In genomic region chr13:23696610-23697009, GRCh38 we compare ENCODE assay signal across 16 cellular contexts.
DNase-seq lines count a peak whose midpoint lies in the region; ATAC-seq and TF ChIP-seq lines count a peak whose summit lies in the region.
"Had no signal": no experiment of that assay in that cellular context is flagged by ENCODE, and none has a peak within 500 bp of the region (broad histone marks: within the 10 kb centered on the region; RNA-seq: fewer than 3 reads in every experiment).

No MANE protein-coding gene starts in this region.

- H4K20me1 ChIP-seq in PC-9 (ENCODE audit: insufficient read depth): no peaks in the 10 kb centered on the region

- peak overlapping the region; percentile 73 for H3K27ac ChIP-seq in CD4-positive, CD25-positive, alpha-beta regulatory T cell (ENCODE audit: insufficient read depth, low read length, poor library complexity, severe bottlenecking)
- H3K27ac ChIP-seq in body of pancreas: no peak overlapping the region
- H3K27ac ChIP-seq in PC-9: no peak overlapping the region
- H3K27ac ChIP-seq: dorsolateral prefrontal cortex, WERI-Rb-1 had no signal

- TF ChIP-seq POLR2A in body of pancreas (IDR thresholded peaks at IDR 0.05): no peak

- no peaks in the 10 kb centered on the region for H3K27me3 ChIP-seq in CD4-positive, CD25-positive, alpha-beta regulatory T cell (ENCODE audit: control insufficient read depth, insufficient read depth, low read length)
- no peaks in the 10 kb centered on the region for H3K27me3 ChIP-seq in H7 (ENCODE audit: control insufficient read depth, insufficient read depth, low read length)
- H3K27me3 ChIP-seq in body of pancreas: no peaks in the 10 kb centered on the region
- H3K27me3 ChIP-seq in PC-9 (ENCODE audit: insufficient read depth, low read depth): peaks cover 8% of the 10 kb centered on the region
- H3K27me3 ChIP-seq: dorsolateral prefrontal cortex, tibial nerve had no signal

- H3F3A ChIP-seq in PC-9 (ENCODE audit: insufficient read depth, low read depth): no peaks in the 10 kb centered on the region

- H2AFZ ChIP-seq in PC-9: no peak overlapping the region

- ATAC-seq in CD4-positive, CD25-positive, alpha-beta regulatory T cell (ENCODE audit: low read depth in 2 of 2): no peak
- ATAC-seq in central memory CD8-positive, alpha-beta T cell (replicated peaks; ENCODE audit: extremely low read depth, poor library complexity, severe bottlenecking): no peak
- ATAC-seq in natural killer cell (no peak), body of pancreas (no peak)

- H3K9me3 ChIP-seq in CD4-positive, CD25-positive, alpha-beta regulatory T cell (ENCODE audit: control insufficient read depth in 2 of 2, low read length in 2 of 2): no peaks in the 10 kb centered on the region
- H3K9me3 ChIP-seq in body of pancreas (no peaks in the 10 kb centered on the region), PC-9 (ENCODE audit: insufficient read depth, low read depth) (no peaks in the 10 kb centered on the region)
- H3K9me3 ChIP-seq: SK-N-SH, tibial nerve had no signal

- H3K27me3 Mint-ChIP-seq in CD4-positive, CD25-positive, alpha-beta regulatory T cell: peaks cover 10% of the 10 kb centered on the region
- H3K27me3 Mint-ChIP-seq in central memory CD8-positive, alpha-beta T cell: peaks cover 14% of the 10 kb centered on the region
- H3K27me3 Mint-ChIP-seq in natural killer cell (ENCODE audit: low read depth in 2 of 2): peaks cover 0 to 11% of the 10 kb centered on the region in 2 donors

- WGBS in body of pancreas, 2 donors: 69 to 74% methylated on average over 5 of the region's 5 CpGs

- H3K4me1 ChIP-seq in CD4-positive, CD25-positive, alpha-beta regulatory T cell (ENCODE audit: control insufficient read depth, insufficient read depth, low read length, poor library complexity, severe bottlenecking): peaks cover 13% of the 10 kb centered on the region
- peaks cover 13% of the 10 kb centered on the region for H3K4me1 ChIP-seq in body of pancreas
- no peaks in the 10 kb centered on the region for H3K4me1 ChIP-seq in PC-9 (replicated peaks; ENCODE audit: insufficient read depth)

- H3K4me1 Mint-ChIP-seq in CD4-positive, CD25-positive, alpha-beta regulatory T cell: peaks cover 7 to 29% (median 21%) of the 10 kb centered on the region in 4 donors
- peaks cover 18% of the 10 kb centered on the region for H3K4me1 Mint-ChIP-seq in central memory CD8-positive, alpha-beta T cell
- peaks cover 11 to 21% of the 10 kb centered on the region in 2 donors for H3K4me1 Mint-ChIP-seq in natural killer cell

- H3K27ac Mint-ChIP-seq in CD4-positive, CD25-positive, alpha-beta regulatory T cell: peak overlapping the region; percentile 97 to 99 (median 98)
- H3K27ac Mint-ChIP-seq in central memory CD8-positive, alpha-beta T cell (ENCODE audit: low read depth): peak overlapping the region; percentile 89
- H3K27ac Mint-ChIP-seq in natural killer cell: peak overlapping the region; percentile 82 to 91
- H3K27ac Mint-ChIP-seq: mesothelial cell of epicardium had no signal

- CTCF ChIA-PET in PC-9 (lab: Charles Lee): no interaction called here

- H3K4me3 ChIP-seq in CD4-positive, CD25-positive, alpha-beta regulatory T cell (ENCODE audit: low read depth, low read length): peak overlapping the region; percentile 57
- H3K4me3 ChIP-seq in H7 (ENCODE audit: insufficient read depth, low read depth, low read length) (no peak overlapping the region), body of pancreas (no peak overlapping the region), PC-9 (no peak overlapping the region)

- peaks cover 3% of the 10 kb centered on the region for H3K36me3 Mint-ChIP-seq in CD4-positive, CD25-positive, alpha-beta regulatory T cell
- H3K36me3 Mint-ChIP-seq in central memory CD8-positive, alpha-beta T cell (ENCODE audit: insufficient read depth): peaks cover 2% of the 10 kb centered on the region
- no peaks in the 10 kb centered on the region for H3K36me3 Mint-ChIP-seq in natural killer cell
- H3K36me3 Mint-ChIP-seq: CD14-positive monocyte, mesothelial cell of epicardium had no signal

- H3K4me2 ChIP-seq in PC-9: no peak overlapping the region
- H3K4me2 ChIP-seq: SK-N-SH had no signal

- H3K9me2 ChIP-seq in PC-9 (ENCODE audit: insufficient read depth): no peaks in the 10 kb centered on the region
- H3K9me2 ChIP-seq: SK-N-SH had no signal

- no peaks in the 10 kb centered on the region for H3K9me3 Mint-ChIP-seq in CD4-positive, CD25-positive, alpha-beta regulatory T cell
- H3K9me3 Mint-ChIP-seq in central memory CD8-positive, alpha-beta T cell: no peaks in the 10 kb centered on the region
- no peaks in the 10 kb centered on the region for H3K9me3 Mint-ChIP-seq in natural killer cell
- H3K9me3 Mint-ChIP-seq: mesothelial cell of epicardium had no signal

- POLR2A ChIA-PET in PC-9 (lab: Charles Lee; ENCODE audit: unreplicated experiment): no interaction called here

- no TSS peak for BruUV-seq in PC-9 (replicated peaks; lab: Mats Ljungman, UMichigan)

- TF ChIP-seq CTCF in natural killer cell (IDR thresholded peaks at IDR 0.05) (no peak), GM20000 (IDR thresholded peaks at IDR 0.05; ENCODE audit: extremely low read depth, missing control alignments) (no peak), body of pancreas (IDR thresholded peaks at IDR 0.05) (no peak), PC-9 (conservative IDR thresholded peaks at IDR 0.05) (no peak)

- intact Hi-C loops in natural killer cell (cut with micrococcal nuclease) (no loop called here), body of pancreas (cut with DNase I) (no loop called here), PC-9 (cut with micrococcal nuclease; ENCODE audit: unreplicated experiment) (no loop called here)

- no peak for DNase-seq in CD4-positive, CD25-positive, alpha-beta regulatory T cell
- DNase-seq in H7: peak; percentile 63
- DNase-seq in central memory CD8-positive, alpha-beta T cell (ENCODE audit: low spot score in 2 of 2): no peak
- DNase-seq in natural killer cell: no peak
- DNase-seq in GM20000 (ENCODE audit: low spot score): no peak
- no peak for DNase-seq in body of pancreas
- no peak for DNase-seq in PC-9
- DNase-seq: dorsolateral prefrontal cortex, GDM1, NCI-H146, NCI-H446 treated with DMSO at 0.1 percent for 48 hours, SK-N-SH, WERI-Rb-1 had no signal

- peak overlapping the region; percentile 55 to 94 (median 91) for H3K4me3 Mint-ChIP-seq in CD4-positive, CD25-positive, alpha-beta regulatory T cell
- peak overlapping the region; percentile 62 for H3K4me3 Mint-ChIP-seq in central memory CD8-positive, alpha-beta T cell
- H3K4me3 Mint-ChIP-seq in natural killer cell: peak overlapping the region; percentile 86
- H3K4me3 Mint-ChIP-seq: mesothelial cell of epicardium had no signal

- no peaks in the 10 kb centered on the region for H3K36me3 ChIP-seq in CD4-positive, CD25-positive, alpha-beta regulatory T cell (ENCODE audit: control insufficient read depth, insufficient read depth, low read length)
- H3K36me3 ChIP-seq in H7 (replicated peaks; ENCODE audit: control insufficient read depth, insufficient read depth, low read length): no peaks in the 10 kb centered on the region
- no peaks in the 10 kb centered on the region for H3K36me3 ChIP-seq in body of pancreas (replicated peaks in 1 of 2; ENCODE audit: insufficient read depth in 1 of 2, low read depth in 2 of 2)
- H3K36me3 ChIP-seq in PC-9 (ENCODE audit: low read depth): no peaks in the 10 kb centered on the region
- H3K36me3 ChIP-seq: tibial nerve, WERI-Rb-1 had no signal

- no peaks in the 10 kb centered on the region for H3K79me2 ChIP-seq in PC-9 (ENCODE audit: low read depth)
